Comparison of ENCODE assay signal across 8 cellular contexts in the genomic region with DNA sequence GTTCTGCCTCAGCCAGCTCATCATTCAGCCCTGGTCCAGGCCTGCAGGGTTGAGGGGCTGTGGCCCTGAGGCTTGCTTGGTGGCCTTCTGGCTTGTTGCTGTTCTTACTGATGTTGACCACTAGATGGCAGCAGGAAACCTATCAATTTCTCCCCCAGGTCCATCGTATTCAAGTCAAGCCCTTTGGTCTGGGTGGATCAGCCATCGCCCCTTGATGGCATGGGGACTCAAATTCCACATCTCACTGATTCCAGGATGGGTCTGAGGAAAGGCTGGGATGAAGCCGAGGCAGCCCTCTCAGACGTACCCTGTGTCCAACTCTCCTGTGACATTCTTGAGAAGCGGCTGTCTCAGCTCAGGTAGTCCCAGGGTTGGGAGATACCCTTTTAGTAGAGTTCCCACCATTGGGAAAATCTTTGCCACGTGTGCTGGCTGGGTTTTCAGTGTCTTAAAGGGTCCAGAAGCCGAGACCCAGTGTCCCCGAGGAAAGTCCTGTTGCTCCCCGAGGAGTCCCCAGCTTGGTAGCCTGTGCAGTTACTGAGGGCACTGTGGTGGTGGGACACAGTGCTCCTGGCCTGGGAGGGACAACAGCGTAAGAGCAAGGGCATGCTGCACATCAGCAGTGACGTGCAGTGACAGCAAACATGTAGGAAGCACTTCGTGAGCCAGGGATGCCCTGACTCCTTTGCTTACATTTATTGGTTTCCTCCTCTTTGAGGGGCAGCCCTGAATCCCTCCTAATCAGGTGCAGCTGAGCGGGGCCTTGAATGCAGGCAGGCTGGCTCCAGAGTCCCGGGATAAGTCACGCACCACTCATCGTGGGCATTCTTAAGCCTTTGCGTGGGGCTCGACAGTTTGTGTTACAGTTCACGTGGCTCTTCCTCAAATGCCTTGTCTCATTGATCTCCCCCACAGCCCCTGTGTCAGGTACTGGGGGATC. TPM values are rescaled to one million over a fixed set of nuclear protein-coding genes. Genes with fewer than 3 reads are reported as not detected.
DNase-seq lines count a peak whose midpoint lies in the region; ATAC-seq, FAIRE-seq and TF ChIP-seq lines count a peak whose summit lies in the region.

No MANE protein-coding gene starts in this region.

- ATAC-seq in WTC11 (peak; percentile 72), HG02852 (IDR thresholded peaks at IDR 0.05; ENCODE audit: unreplicated experiment) (no peak)
- peak; percentile 59 for ATAC-seq in stimulated activated naive CD8-positive, alpha-beta T cell treated with anti-CD3 and anti-CD28 coated beads, Interleukin-15, Interleukin-2, amounts not matched to agents 100 U/mL and 50 U/mL, for 24 hours

- CTCF ChIA-PET in WTC11 (lab: Charles Lee), result interaction anchor here (0.5 to 13.3 kb wide), 43 partner anchors 8 to 179 kb away, joined by 3 to 236 read pairs (median 5); no protein-coding TSS in a partner anchor

- DNase-seq in AG08395 (ENCODE audit: low spot score), result peak; percentile 88
- peak; percentile 50 for DNase-seq in GM18507 (ENCODE audit: extremely low spot score, insufficient read length, low read depth)
- peak; percentile 55 for DNase-seq in NCI-H2107 treated with DMSO at 0.1 percent for 48 hours (lab: John Stamatoyannopoulos, UW; ENCODE audit: unreplicated experiment)
- peak; percentile 64 for DNase-seq in WTC11 (ENCODE audit: low spot score)
- DNase-seq in dermis microvascular lymphatic vessel endothelial cell (ENCODE audit: low read depth in 2 of 2), result peak; percentile 73 to 85
- peak; percentile 37 to 85 for DNase-seq in lower leg skin (ENCODE audit: low spot score in 2 of 2)
- peak; percentile 29 for DNase-seq in stimulated activated naive CD8-positive, alpha-beta T cell treated with anti-CD3 and anti-CD28 coated beads, Interleukin-15, Interleukin-2, amounts not matched to agents 100 U/mL and 50 U/mL, for 24 hours

- no peak for TF ChIP-seq POLR2A in lower leg skin (IDR thresholded peaks at IDR 0.05)

- no peak overlapping the region for H3K27ac Mint-ChIP-seq in WTC11

- H3K4me3 Mint-ChIP-seq in WTC11, result no peak overlapping the region

- intact Hi-C loops in lower leg skin (cut with DNase I; ENCODE audit: low total_unique reads), result loop anchor here (5.0 to 10.0 kb wide), 2 partner anchors 59 to 142 kb away; no protein-coding TSS in a partner anchor

- no peaks in the 10 kb centered on the region for H3K36me3 Mint-ChIP-seq in WTC11

- H3K4me1 Mint-ChIP-seq in WTC11, result peaks cover 61% of the 10 kb centered on the region

- WGBS in lower leg skin, 2 donors, result 74 to 75% methylated on average over 19 of the region's 19 CpGs

- no peaks in the 10 kb centered on the region for H3K27me3 Mint-ChIP-seq in WTC11 (ENCODE audit: low read depth)

- no peak overlapping the region for H3K4me3 ChIP-seq in lower leg skin (ENCODE audit: low read depth, poor library complexity, severe bottlenecking)

- POLR2A ChIA-PET in WTC11 (lab: Charles Lee), result interaction anchor here (0.8 kb wide), 1 partner anchor 72 kb away, joined by 3 read pairs; no protein-coding TSS in a partner anchor

- no peaks in the 10 kb centered on the region for H3K9me3 Mint-ChIP-seq in WTC11

- TF ChIP-seq CTCF in WTC11 (IDR thresholded peaks at IDR 0.05) (peak; percentile 82), lower leg skin (IDR thresholded peaks at IDR 0.05) (peak in 1 of 3 donors; percentile 49)

- peak; percentile 81 for FAIRE-seq in GM18507 (lab: Jason Lieb, UNC)

TF ChIP-seq in WTC11, 78 proteins besides CTCF, POLR2A, EP300 and RAD21:
- TF ChIP-seq, protein P1, sequence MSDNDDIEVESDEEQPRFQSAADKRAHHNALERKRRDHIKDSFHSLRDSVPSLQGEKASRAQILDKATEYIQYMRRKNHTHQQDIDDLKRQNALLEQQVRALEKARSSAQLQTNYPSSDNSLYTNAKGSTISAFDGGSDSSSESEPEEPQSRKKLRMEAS (CRISPR knock-in tag; IDR thresholded peaks at IDR 0.05), result 0 out of 2 replicates have a peak, but pooled peaks have one; percentile 20
- TF ChIP-seq, protein P2, sequence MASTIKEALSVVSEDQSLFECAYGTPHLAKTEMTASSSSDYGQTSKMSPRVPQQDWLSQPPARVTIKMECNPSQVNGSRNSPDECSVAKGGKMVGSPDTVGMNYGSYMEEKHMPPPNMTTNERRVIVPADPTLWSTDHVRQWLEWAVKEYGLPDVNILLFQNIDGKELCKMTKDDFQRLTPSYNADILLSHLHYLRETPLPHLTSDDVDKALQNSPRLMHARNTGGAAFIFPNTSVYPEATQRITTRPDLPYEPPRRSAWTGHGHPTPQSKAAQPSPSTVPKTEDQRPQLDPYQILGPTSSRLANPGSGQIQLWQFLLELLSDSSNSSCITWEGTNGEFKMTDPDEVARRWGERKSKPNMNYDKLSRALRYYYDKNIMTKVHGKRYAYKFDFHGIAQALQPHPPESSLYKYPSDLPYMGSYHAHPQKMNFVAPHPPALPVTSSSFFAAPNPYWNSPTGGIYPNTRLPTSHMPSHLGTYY (CRISPR knock-in tag; IDR thresholded peaks at IDR 0.05), result no peak

RNA-seq across cellular contexts. Expression of a gene that starts 58.6 kb away (rescaled TPM):
- 21.8 to 27.6 TPM (median 23.9 TPM) in 3 replicates for total RNA-seq in WTC11 (2021)
- total RNA-seq in dermis microvascular lymphatic vessel endothelial cell, result 68.3 and 96.8 TPM in 2 replicates
- 10 to 100 TPM; 27.9 to 49.1 (median 42.0) TPM for total RNA-seq in lower leg skin

Comparison
In these comparisons a context has a peak if more than half of its experiments do, and no peak if none do; other contexts are left out.
1. DNase-seq: peak in every context shown above with its lines; median percentile 88 in AG08395; 79 in dermis microvascular lymphatic vessel endothelial cell; 64 in WTC11; 61 in lower leg skin; 55 in NCI-H2107 treated with DMSO at 0.1 percent for 48 hours; 50 in GM18507; 29 in stimulated activated naive CD8-positive, alpha-beta T cell treated with anti-CD3 and anti-CD28 coated beads, Interleukin-15, Interleukin-2, amounts not matched to agents 100 U/mL and 50 U/mL, for 24 hours.